18 cellular contexts compared by ENCODE assay signal in genomic region chr1:71882241-71883036, GRCh38.
DNase-seq lines count a peak whose midpoint lies in the region; ATAC-seq and TF ChIP-seq lines count a peak whose summit lies in the region.
"Had no signal": no experiment of that assay in that cellular context is flagged by ENCODE, and none has a peak within 500 bp of the region (broad histone marks: within the 10 kb centered on the region; RNA-seq: fewer than 3 reads in every experiment).

No MANE protein-coding gene starts in this region.

- TF ChIP-seq CTCF in OCI-LY1 (IDR thresholded peaks at IDR 0.05; ENCODE audit: low read length): no peak

- no peaks in the 10 kb centered on the region for H3K9me3 ChIP-seq in OCI-LY1 (ENCODE audit: low read length)
- H3K9me3 ChIP-seq: esophagus squamous epithelium, heart left ventricle, right atrium auricular region had no signal

- H3K27me3 ChIP-seq in OCI-LY1 (ENCODE audit: insufficient read depth, low read length): no peaks in the 10 kb centered on the region
- H3K27me3 ChIP-seq: dorsolateral prefrontal cortex, esophagus squamous epithelium, heart left ventricle, right atrium auricular region had no signal

- H3F3A ChIP-seq in OCI-LY1 (ENCODE audit: insufficient read depth, low read length): no peaks in the 10 kb centered on the region

- no peak overlapping the region for H3K4me2 ChIP-seq in OCI-LY1 (ENCODE audit: low read length)

- H3K9ac ChIP-seq in OCI-LY1 (ENCODE audit: low read length): no peak overlapping the region

- H3K27ac ChIP-seq in OCI-LY1 (ENCODE audit: low read depth, low read length, poor library complexity, severe bottlenecking): peak overlapping the region; percentile 35
- H3K27ac ChIP-seq: esophagus squamous epithelium, right atrium auricular region had no signal

- no peaks in the 10 kb centered on the region for H4K20me1 ChIP-seq in OCI-LY1 (ENCODE audit: insufficient read depth, low read length)

- no peak overlapping the region for H2AFZ ChIP-seq in OCI-LY1 (ENCODE audit: low read length)

- H3K4me1 ChIP-seq in OCI-LY1 (ENCODE audit: insufficient read depth, low read length, severe bottlenecking): peaks cover 24% of the 10 kb centered on the region
- H3K4me1 ChIP-seq: esophagus squamous epithelium, right atrium auricular region had no signal

- H3K4me3 ChIP-seq in OCI-LY1 (ENCODE audit: low read depth, low read length, poor library complexity, severe bottlenecking): no peak overlapping the region
- H3K4me3 ChIP-seq: dorsolateral prefrontal cortex, esophagus squamous epithelium, heart left ventricle, right atrium auricular region had no signal

- DNase-seq in DMS53 (lab: John Stamatoyannopoulos, UW): peak; percentile 42
- peak; percentile 59 to 78 for DNase-seq in Kasumi-1 (lab: John Stamatoyannopoulos, UW)
- DNase-seq in left kidney (ENCODE audit: low read depth, low spot score): peak; percentile 34
- DNase-seq in stimulated activated CD4-positive, alpha-beta T cell treated with anti-CD3 and anti-CD28 coated beads, Interleukin-1b, Interleukin-23, amount 100 ng/mL, for 48 hours: no peak
- DNase-seq in cortex of kidney (lab: John Stamatoyannopoulos, UW): no peak
- DNase-seq: activated CD4-positive, alpha-beta T cell treated with anti-CD3 and anti-CD28 coated beads, Interleukin-2, amount 10 ng/mL, durations not matched to agents 24 days and 14 days; activated T-cell treated with anti-CD3 and anti-CD28 coated beads for 4 hours; C1 segment of cervical spinal cord; dorsolateral prefrontal cortex; esophagus squamous epithelium; H7; heart left ventricle; midbrain; NCI-H524 treated with DMSO at 0.1 percent for 48 hours had no signal

- ATAC-seq in HG03520 (IDR thresholded peaks at IDR 0.05; ENCODE audit: unreplicated experiment): no peak
- ATAC-seq: activated naive CD4-positive, alpha-beta T cell treated with anti-CD3 and anti-CD28 coated beads, Interleukin-2, amount 50 U/mL, for 72 hours; heart left ventricle had no signal

- H3K9me2 ChIP-seq in OCI-LY1 (ENCODE audit: low read depth, low read length): no peaks in the 10 kb centered on the region

- no peaks in the 10 kb centered on the region for H3K36me3 ChIP-seq in OCI-LY1 (ENCODE audit: insufficient read depth, low read length)
- H3K36me3 ChIP-seq: esophagus squamous epithelium, heart left ventricle, right atrium auricular region had no signal

- no peaks in the 10 kb centered on the region for H3K79me2 ChIP-seq in OCI-LY1 (ENCODE audit: insufficient read depth, low read length)

Comparison
In these comparisons a context has a peak if more than half of its experiments do, and no peak if none do; other contexts are left out.
1. DNase-seq: peak in DMS53 (single experiment), Kasumi-1 (2 of 2) and left kidney (single experiment); none in stimulated activated CD4-positive, alpha-beta T cell treated with anti-CD3 and anti-CD28 coated beads, Interleukin-1b, Interleukin-23, amount 100 ng/mL, for 48 hours (single experiment) and cortex of kidney (single experiment).